ENCODE assay signal across 34 cellular contexts in genomic region chr1:118937413-118937812, GRCh38. TPM values are rescaled to one million over a fixed set of nuclear protein-coding genes. Genes with fewer than 3 reads are reported as not detected.
"Had no signal": no experiment of that assay in that cellular context is flagged by ENCODE, and none has a peak within 500 bp of the region (broad histone marks: within the 10 kb centered on the region; RNA-seq: fewer than 3 reads in every experiment).

No MANE protein-coding gene starts in this region.

- H3K9ac ChIP-seq: KMS-11 had no signal

- H3K4me2 ChIP-seq: KMS-11 had no signal

- H3K9me3 ChIP-seq: MG63 had no signal

- DNase-seq: Karpas-422, Kasumi-1, MG63, MM.1S, MV-4-11, NCI-H1048, NCI-H1092, NCI-H1092 treated with DMSO at 0.1 percent for 48 hours, NCI-H1105, NCI-H1105 treated with DMSO at 0.1 percent for 48 hours, NCI-H1417, NCI-H1417 treated with DMSO at 0.1 percent for 48 hours, NCI-H1436, NCI-H1436 treated with DMSO at 0.1 percent for 48 hours, NCI-H146, NCI-H1694, NCI-H1694 treated with DMSO at 0.1 percent for 48 hours, NCI-H187, NCI-H187 treated with DMSO at 0.1 percent for 48 hours, NCI-H1930, NCI-H2029, NCI-H2029 treated with DMSO at 0.1 percent for 48 hours, NCI-H2081, NCI-H2081 treated with DMSO at 0.1 percent for 48 hours, NCI-H2107, NCI-H2171, NCI-H2227 treated with DMSO at 0.1 percent for 48 hours, NCI-H226, NCI-H345, NCI-H446, NCI-H446 treated with DMSO at 0.1 percent for 48 hours, NCI-H510A had no signal

- H3K27me3 ChIP-seq: MG63 had no signal

- H3K4me3 ChIP-seq: MG63 had no signal

- H3K27ac ChIP-seq: KMS-11 had no signal

RNA-seq across cellular contexts. Expression of gene TBX15, which starts 50.7 kb away (rescaled TPM):
- total RNA-seq: NCI-H460 had no signal
